ENCODE assay signal across 9 cellular contexts in genomic region chr11:18844753-18845367, GRCh38. TPM values are rescaled to one million over a fixed set of nuclear protein-coding genes. Genes with fewer than 3 reads are reported as not detected.
DNase-seq lines count a peak whose midpoint lies in the region; ATAC-seq, FAIRE-seq and TF ChIP-seq lines count a peak whose summit lies in the region.
"Had no signal": no experiment of that assay in that cellular context is flagged by ENCODE, and none has a peak within 500 bp of the region (broad histone marks: within the 10 kb centered on the region; RNA-seq: fewer than 3 reads in every experiment).

No MANE protein-coding gene starts in this region.

- CTCF ChIA-PET in CD8-positive, alpha-beta T cell (lab: Charles Lee), result no interaction called here

- H3K27me3 Mint-ChIP-seq in CD8-positive, alpha-beta T cell (ENCODE audit: low read depth), result peaks cover 22% of the 10 kb centered on the region
- H3K27me3 Mint-ChIP-seq in neural crest cell (ENCODE audit: low read depth), result peaks cover 82% of the 10 kb centered on the region
- H3K27me3 Mint-ChIP-seq in T-helper 2 cell treated with Interferon-gamma antibody and Interleukin-4, amounts not matched to agents 5 μg/mL and 100 μg/mL, for 36 hours (ENCODE audit: low read depth), result peaks cover 10% of the 10 kb centered on the region

- no peaks in the 10 kb centered on the region for H3K36me3 Mint-ChIP-seq in CD8-positive, alpha-beta T cell
- peaks cover 3% of the 10 kb centered on the region for H3K36me3 Mint-ChIP-seq in neural crest cell (ENCODE audit: low read depth)
- no peaks in the 10 kb centered on the region for H3K36me3 Mint-ChIP-seq in T-helper 2 cell treated with Interferon-gamma antibody and Interleukin-4, amounts not matched to agents 5 μg/mL and 100 μg/mL, for 36 hours (ENCODE audit: low read depth)

- H3K27ac Mint-ChIP-seq in CD8-positive, alpha-beta T cell, result no peak overlapping the region
- no peak overlapping the region for H3K27ac Mint-ChIP-seq in neural crest cell (ENCODE audit: unreplicated experiment)
- no peak overlapping the region for H3K27ac Mint-ChIP-seq in T-helper 2 cell treated with Interferon-gamma antibody and Interleukin-4, amounts not matched to agents 5 μg/mL and 100 μg/mL, for 36 hours

- no peak overlapping the region for H3K4me3 Mint-ChIP-seq in CD8-positive, alpha-beta T cell
- H3K4me3 Mint-ChIP-seq in neural crest cell, result no peak overlapping the region
- H3K4me3 Mint-ChIP-seq in T-helper 2 cell treated with Interferon-gamma antibody and Interleukin-4, amounts not matched to agents 5 μg/mL and 100 μg/mL, for 36 hours, result no peak overlapping the region

- intact Hi-C loops in CD8-positive, alpha-beta T cell (cut with DNase I, micrococcal nuclease), result no loop called here

- no peak overlapping the region for H3K4me3 ChIP-seq in CD8-positive, alpha-beta T cell (ENCODE audit: low read depth, low read length)
- H3K4me3 ChIP-seq in bronchial epithelial cell (ENCODE audit: low read depth, low read length), result no peak overlapping the region

- TF ChIP-seq CTCF in CD8-positive, alpha-beta T cell (IDR thresholded peaks at IDR 0.05), result peak; percentile 47
- TF ChIP-seq CTCF in bronchial epithelial cell (IDR thresholded peaks at IDR 0.05; ENCODE audit: insufficient read depth, low read length, severe bottlenecking) (peak; percentile 68), neural crest cell (conservative IDR thresholded peaks at IDR 0.05) (peak; percentile 69)

- DNase-seq in CD8-positive, alpha-beta T cell, result no peak
- peak; percentile 26 for DNase-seq in NCI-H345 (lab: John Stamatoyannopoulos, UW)
- peak; percentile 58 for DNase-seq in bronchial epithelial cell (ENCODE audit: low read depth)
- DNase-seq in neural crest cell (ENCODE audit: low read depth, low spot score), result no peak
- no peak for DNase-seq in T-helper 2 cell treated with Interferon-gamma antibody and Interleukin-4, amounts not matched to agents 5 μg/mL and 100 μg/mL, for 36 hours (ENCODE audit: low spot score)
- DNase-seq in NCI-H128 (lab: John Stamatoyannopoulos, UW; ENCODE audit: unreplicated experiment), result no peak

- H3K27ac ChIP-seq in CD8-positive, alpha-beta T cell (ENCODE audit: low read depth, low read length), result no peak overlapping the region

- POLR2A ChIA-PET in CD8-positive, alpha-beta T cell (lab: Charles Lee), result no interaction called here

- H3K9me3 Mint-ChIP-seq in CD8-positive, alpha-beta T cell, result peaks cover 8% of the 10 kb centered on the region
- H3K9me3 Mint-ChIP-seq in neural crest cell, result peaks cover 4% of the 10 kb centered on the region
- peaks cover 9% of the 10 kb centered on the region for H3K9me3 Mint-ChIP-seq in T-helper 2 cell treated with Interferon-gamma antibody and Interleukin-4, amounts not matched to agents 5 μg/mL and 100 μg/mL, for 36 hours

- FAIRE-seq in bronchial epithelial cell (lab: Jason Lieb, UNC), result no peak

- H3K36me3 ChIP-seq in CD8-positive, alpha-beta T cell (ENCODE audit: insufficient read depth, low read length), result no peaks in the 10 kb centered on the region
- no peaks in the 10 kb centered on the region for H3K36me3 ChIP-seq in bronchial epithelial cell (ENCODE audit: control insufficient read depth, insufficient read depth, low read length)

- ATAC-seq in CD8-positive, alpha-beta T cell, result no peak
- ATAC-seq in GM21526 (IDR thresholded peaks at IDR 0.05; ENCODE audit: low FRiP score, unreplicated experiment), result peak; percentile 62
- ATAC-seq in HG03460 (IDR thresholded peaks at IDR 0.05; ENCODE audit: unreplicated experiment), result no peak

- H3K27me3 ChIP-seq in CD8-positive, alpha-beta T cell (ENCODE audit: insufficient read depth, low read length), result no peaks in the 10 kb centered on the region
- H3K27me3 ChIP-seq in bronchial epithelial cell (ENCODE audit: control insufficient read depth, insufficient read depth, low read length), result peaks cover 2% of the 10 kb centered on the region

- no peaks in the 10 kb centered on the region for H3K9me3 ChIP-seq in CD8-positive, alpha-beta T cell (ENCODE audit: low read length)

- H3K4me1 ChIP-seq in CD8-positive, alpha-beta T cell (ENCODE audit: insufficient read depth, low read length), result no peaks in the 10 kb centered on the region

- no peaks in the 10 kb centered on the region for H3K4me1 Mint-ChIP-seq in CD8-positive, alpha-beta T cell (ENCODE audit: low read depth)
- no peaks in the 10 kb centered on the region for H3K4me1 Mint-ChIP-seq in neural crest cell
- no peaks in the 10 kb centered on the region for H3K4me1 Mint-ChIP-seq in T-helper 2 cell treated with Interferon-gamma antibody and Interleukin-4, amounts not matched to agents 5 μg/mL and 100 μg/mL, for 36 hours (ENCODE audit: low read depth)

RNA-seq across cellular contexts. Expression of gene PTPN5, which starts 53.3 kb away (rescaled TPM):
- total RNA-seq in CD8-positive, alpha-beta T cell, result not detected
- total RNA-seq in bronchial epithelial cell, result not detected in 2 replicates
- total RNA-seq in neural crest cell, result 6.1 and 6.4 TPM in 2 replicates
- total RNA-seq: mononuclear cell had no signal

Comparison
In these comparisons a context has a peak if more than half of its experiments do, and no peak if none do; other contexts are left out.
1. DNase-seq: peak in NCI-H345 (single experiment) and bronchial epithelial cell (single experiment); none in CD8-positive, alpha-beta T cell (0 of 7), neural crest cell (single experiment), T-helper 2 cell treated with Interferon-gamma antibody and Interleukin-4, amounts not matched to agents 5 μg/mL and 100 μg/mL, for 36 hours (single experiment) and NCI-H128 (single experiment).
2. Peak in every context shown above with its lines, with median percentiles within 50 percentile points of each other: CTCF ChIP-seq.